Comparison of ENCODE assay signal across 8 cellular contexts in the genomic region with DNA sequence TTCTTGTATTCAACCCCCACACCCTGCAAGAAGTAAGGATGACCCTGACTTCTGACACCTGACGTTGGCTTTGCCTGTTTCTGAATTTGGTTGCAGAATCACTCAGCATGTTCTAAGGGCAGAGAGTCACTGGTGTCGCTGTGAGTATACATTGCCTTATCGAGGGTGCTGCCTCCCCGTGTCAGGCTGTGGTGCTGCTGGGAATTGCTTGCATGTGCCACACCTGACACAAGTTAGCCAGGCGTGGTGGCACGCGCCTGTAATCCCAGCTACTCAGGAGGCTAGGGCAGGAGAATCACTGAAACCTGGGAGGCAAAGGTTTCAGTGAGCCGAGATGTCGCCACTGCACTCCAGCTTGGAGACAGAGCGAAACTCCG. TPM values are rescaled to one million over a fixed set of nuclear protein-coding genes. Genes with fewer than 3 reads are reported as not detected.
DNase-seq lines count a peak whose midpoint lies in the region; ATAC-seq and TF ChIP-seq lines count a peak whose summit lies in the region.

No MANE protein-coding gene starts in this region.

- H3K9me3 ChIP-seq in ovary, result no peaks in the 10 kb centered on the region

- POLR2A ChIA-PET in activated CD8-positive, alpha-beta T cell treated with anti-CD3 and anti-CD28 coated beads for 36 hours (lab: Charles Lee), result interaction anchor here (0.6 to 1.0 kb wide), 2 partner anchors 10 to 53 kb away, joined by 3 read pairs; no protein-coding TSS in a partner anchor

- DNase-seq in activated gamma-delta T cell treated with Interleukin-2 at 50 U/mL for 16 hours (peak; percentile 45), activated gamma-delta T cell (lab: John Stamatoyannopoulos, UW) (no peak), NCI-H2196 treated with DMSO at 0.1 percent for 48 hours (lab: John Stamatoyannopoulos, UW; ENCODE audit: unreplicated experiment) (peak; percentile 7), foreskin fibroblast (peak; percentile 18 to 56), ovary (no peak), GDM1 (lab: John Stamatoyannopoulos, UW) (no peak)
- peak; percentile 81 for DNase-seq in activated CD8-positive, alpha-beta T cell treated with anti-CD3 and anti-CD28 coated beads for 36 hours
- DNase-seq in stimulated activated CD4-positive, alpha-beta T cell treated with anti-CD3 and anti-CD28 coated beads, Interleukin-2, amount 100 ng/mL, for 48 hours, result peak; percentile 47 to 54

- TF ChIP-seq EP300 in ovary (IDR thresholded peaks at IDR 0.05), result no peak

- intact Hi-C loops in activated CD8-positive, alpha-beta T cell treated with anti-CD3 and anti-CD28 coated beads for 36 hours (cut with micrococcal nuclease), result no loop called here
- intact Hi-C loops in ovary (cut with DNase I), result loop anchor here in 2 of 4 donors (5.0 to 10.0 kb wide), 2 partner anchors 231 to 679 kb away; no protein-coding TSS in a partner anchor

- TF ChIP-seq CTCF in activated CD8-positive, alpha-beta T cell treated with anti-CD3 and anti-CD28 coated beads for 36 hours (IDR thresholded peaks at IDR 0.05), result peak; percentile 45
- no peak for TF ChIP-seq CTCF in foreskin fibroblast (IDR thresholded peaks at IDR 0.05; ENCODE audit: low read depth, low read length)
- no peak for TF ChIP-seq CTCF in ovary (IDR thresholded peaks at IDR 0.05)

- H3K4me1 ChIP-seq in ovary (ENCODE audit: insufficient read depth), result peaks cover 2% of the 10 kb centered on the region

- peaks cover 3% of the 10 kb centered on the region for H3K36me3 Mint-ChIP-seq in activated CD8-positive, alpha-beta T cell treated with anti-CD3 and anti-CD28 coated beads for 36 hours (ENCODE audit: low read depth)

- H3K27ac Mint-ChIP-seq in activated CD8-positive, alpha-beta T cell treated with anti-CD3 and anti-CD28 coated beads for 36 hours, result peak overlapping the region; percentile 43

- H3K9me3 Mint-ChIP-seq in activated CD8-positive, alpha-beta T cell treated with anti-CD3 and anti-CD28 coated beads for 36 hours, result no peaks in the 10 kb centered on the region

- no peaks in the 10 kb centered on the region for H3K27me3 ChIP-seq in ovary

- H3K4me3 ChIP-seq in foreskin fibroblast (ENCODE audit: low read depth in 1 of 2, low read length in 2 of 2) (no peak overlapping the region), ovary (no peak overlapping the region)

- no peaks in the 10 kb centered on the region for H3K36me3 ChIP-seq in ovary

- H3K27me3 Mint-ChIP-seq in activated CD8-positive, alpha-beta T cell treated with anti-CD3 and anti-CD28 coated beads for 36 hours, result peaks cover 4% of the 10 kb centered on the region

- no peak for TF ChIP-seq POLR2A in ovary (IDR thresholded peaks at IDR 0.05)

- WGBS in ovary, 3 donors, result 43 to 56% (median 51%) methylated on average over 11 of the region's 11 CpGs

- ATAC-seq in activated CD8-positive, alpha-beta T cell treated with anti-CD3 and anti-CD28 coated beads for 36 hours, result peak; percentile 85

- H3K27ac ChIP-seq in ovary, result no peak overlapping the region

- H3K4me1 Mint-ChIP-seq in activated CD8-positive, alpha-beta T cell treated with anti-CD3 and anti-CD28 coated beads for 36 hours (ENCODE audit: low read depth), result peaks cover 32% of the 10 kb centered on the region

- CTCF ChIA-PET in activated CD8-positive, alpha-beta T cell treated with anti-CD3 and anti-CD28 coated beads for 36 hours (lab: Charles Lee), result interaction anchor here (0.6 to 1.5 kb wide), 3 partner anchors 16 to 240 kb away, joined by 3 to 5 read pairs (median 3); no protein-coding TSS in a partner anchor

- H3K4me3 Mint-ChIP-seq in activated CD8-positive, alpha-beta T cell treated with anti-CD3 and anti-CD28 coated beads for 36 hours, result no peak overlapping the region

RNA-seq across cellular contexts. Expression of gene WDR4, which starts 45.9 kb away (rescaled TPM):
- 10 to 100 TPM; 49.8 to 53.5 TPM for total RNA-seq in activated CD8-positive, alpha-beta T cell treated with anti-CD3 and anti-CD28 coated beads for 36 hours
- 10 to 100 TPM in 6 of 7 donors, 1 to 10 TPM in 1; 6.0 to 33.1 (median 16.6) TPM for total RNA-seq in ovary
- 1 to 10 TPM; 3.2 to 9.3 TPM for polyA plus RNA-seq in ovary

RNA-seq across cellular contexts. Expression of gene NDUFV3, which starts 59.7 kb away (rescaled TPM):
- total RNA-seq in activated CD8-positive, alpha-beta T cell treated with anti-CD3 and anti-CD28 coated beads for 36 hours, result 10 to 100 TPM; 29.0 to 29.8 TPM
- 10 to 100 TPM; 32.0 to 41.6 (median 37.8) TPM for total RNA-seq in ovary
- 10 to 100 TPM; 24.9 to 51.4 TPM for polyA plus RNA-seq in ovary

Comparison
In these comparisons a context has a peak if more than half of its experiments do, and no peak if none do; other contexts are left out.
1. DNase-seq: peak in activated gamma-delta T cell treated with Interleukin-2 at 50 U/mL for 16 hours (single experiment), NCI-H2196 treated with DMSO at 0.1 percent for 48 hours (single experiment), activated CD8-positive, alpha-beta T cell treated with anti-CD3 and anti-CD28 coated beads for 36 hours (single experiment), foreskin fibroblast (2 of 2) and stimulated activated CD4-positive, alpha-beta T cell treated with anti-CD3 and anti-CD28 coated beads, Interleukin-2, amount 100 ng/mL, for 48 hours (2 of 2); none in activated gamma-delta T cell (single experiment), ovary (0 of 5) and GDM1 (single experiment).